Comparison of ENCODE assay signal across 26 cellular contexts in genomic region chr6:16327777-16328325, GRCh38.
"Had no signal": no experiment of that assay in that cellular context is flagged by ENCODE, and none has a peak within 500 bp of the region (broad histone marks: within the 10 kb centered on the region; RNA-seq: fewer than 3 reads in every experiment).

No MANE protein-coding gene starts in this region.

- H3K4me3 ChIP-seq: colonic mucosa, gastroesophageal sphincter, psoas muscle, smooth muscle cell, suprapubic skin, tibial artery, upper lobe of right lung had no signal

- H3K27me3 ChIP-seq: colonic mucosa, gastroesophageal sphincter, suprapubic skin, tibial artery, upper lobe of right lung had no signal

- H3K79me2 ChIP-seq: parathyroid adenoma had no signal

- H3K4me3 Mint-ChIP-seq: mesothelial cell of epicardium; naive B cell; nephron progenitor cell; T-helper 1 cell treated with Interleukin-12 subunit alpha and Interleukin-12 subunit beta and Interleukin-4 antibody, amounts not matched to agents 30 μg/mL and 1 μg/mL, for 36 hours had no signal

- H3K27ac Mint-ChIP-seq: mesothelial cell of epicardium; nephron progenitor cell; T-helper 1 cell treated with Interleukin-12 subunit alpha and Interleukin-12 subunit beta and Interleukin-4 antibody, amounts not matched to agents 30 μg/mL and 1 μg/mL, for 36 hours had no signal

- H3K9ac ChIP-seq: parathyroid adenoma had no signal

- H3K4me2 ChIP-seq: smooth muscle cell had no signal

- ATAC-seq: gastroesophageal sphincter, psoas muscle, upper lobe of right lung had no signal

- H3K27me3 Mint-ChIP-seq: naive B cell had no signal

- H2AFZ ChIP-seq: parathyroid adenoma had no signal

- H3K36me3 Mint-ChIP-seq: naive B cell had no signal

- H3K9me3 ChIP-seq: colonic mucosa, gastroesophageal sphincter, psoas muscle, suprapubic skin, tibial artery, upper lobe of right lung had no signal

- H3K9me3 Mint-ChIP-seq: mesothelial cell of epicardium, naive B cell had no signal

- H3K36me3 ChIP-seq: colonic mucosa had no signal

- DNase-seq: activated CD4-positive, alpha-beta T cell treated with anti-CD3 and anti-CD28 coated beads for 1 hour; activated CD8-positive, alpha-beta memory T cell treated with anti-CD3 and anti-CD28 coated beads for 24 hours; activated gamma-delta T cell; activated naive CD4-positive, alpha-beta T cell treated with anti-CD3 and anti-CD28 coated beads, Interleukin-2, amount 50 U/mL, for 16 hours; cerebellar nuclear complex; colonic mucosa; effector CD8-positive, alpha-beta T cell; hippocampal formation; naive B cell; nephron progenitor cell; nucleus accumbens; psoas muscle; stimulated activated CD4-positive, alpha-beta T cell treated with anti-CD3 and anti-CD28 coated beads, Interleukin-1b, Interleukin-23, amount 100 ng/mL, for 48 hours; stimulated activated CD4-positive, alpha-beta T cell treated with anti-CD3 and anti-CD28 coated beads, Interleukin-4, amount 100 ng/mL, for 4 hours; stimulated activated CD8-positive, alpha-beta memory T cell treated with anti-CD3 and anti-CD28 coated beads, Interleukin-4, amount 100 ng/mL, for 48 hours; stimulated activated naive CD4-positive, alpha-beta T cell; SW 1271; T1000; tibial artery; upper lobe of right lung had no signal

- H3K27ac ChIP-seq: colonic mucosa, gastroesophageal sphincter, parathyroid adenoma, suprapubic skin, tibial artery, upper lobe of right lung had no signal
